ENCODE assay signal across 25 cellular contexts in the genomic region with DNA sequence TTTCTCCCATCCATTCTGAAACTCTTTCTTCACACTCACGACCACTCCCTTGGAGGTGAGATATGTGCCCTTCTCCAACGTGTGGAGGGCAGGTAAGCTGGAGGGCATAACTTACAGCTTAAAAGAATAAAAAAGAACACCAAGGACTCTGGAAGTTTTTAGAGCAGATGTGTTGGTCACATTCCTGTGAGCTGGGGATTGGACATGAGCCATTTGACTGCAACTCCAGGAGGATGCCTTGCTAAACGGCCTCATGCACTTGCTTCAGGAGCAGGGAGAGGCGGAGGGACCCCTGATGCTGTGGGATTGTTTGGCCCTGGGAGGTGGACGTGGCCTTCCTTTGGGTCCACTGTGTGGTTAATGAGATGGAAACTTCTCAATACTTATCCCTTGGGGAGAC.
A peak's percentile ranks its signal among the peaks of the same experiment; 100 is the strongest.
DNase-seq lines count a peak whose midpoint lies in the region; ATAC-seq and TF ChIP-seq lines count a peak whose summit lies in the region.
"Had no signal": no experiment of that assay in that cellular context is flagged by ENCODE, and none has a peak within 500 bp of the region (broad histone marks: within the 10 kb centered on the region; RNA-seq: fewer than 3 reads in every experiment).

No MANE protein-coding gene starts in this region.

- H2AFZ ChIP-seq in fibroblast of lung (ENCODE audit: low read length) = no peak overlapping the region

- H3K4me3 ChIP-seq in AG04450 (ENCODE audit: low read depth, low read length) = no peak overlapping the region
- no peak overlapping the region for H3K4me3 ChIP-seq in adipocyte (ENCODE audit: low read length)
- H3K4me3 ChIP-seq in fibroblast of lung (replicated peaks in 1 of 4; ENCODE audit: control extremely low read depth in 1 of 4, insufficient read depth in 1 of 4, low read depth in 3 of 4, low read length in 4 of 4) = no peak overlapping the region
- no peak overlapping the region for H3K4me3 ChIP-seq in neutrophil (ENCODE audit: low read depth in 1 of 2, low read length in 1 of 2)
- H3K4me3 ChIP-seq: right lobe of liver, transverse colon had no signal

- H3K27ac ChIP-seq in AG04450 (ENCODE audit: low read depth, low read length) (no peak overlapping the region), fibroblast of lung (ENCODE audit: insufficient read depth, low read length) (no peak overlapping the region), neutrophil (peak overlapping the region; percentile 66)
- H3K27ac ChIP-seq: brain microvascular endothelial cell, right lobe of liver, transverse colon had no signal

- no peaks in the 10 kb centered on the region for H3K27me3 ChIP-seq in AG04450 (ENCODE audit: control insufficient read depth, insufficient read depth, low read length)
- peaks cover 13% of the 10 kb centered on the region for H3K27me3 ChIP-seq in adipocyte (replicated peaks; ENCODE audit: control insufficient read depth, insufficient read depth, low read length)
- no peaks in the 10 kb centered on the region for H3K27me3 ChIP-seq in fibroblast of lung (ENCODE audit: control insufficient read depth, insufficient read depth, low read length)
- H3K27me3 ChIP-seq in neutrophil = no peaks in the 10 kb centered on the region
- H3K27me3 ChIP-seq: BE2C, brain microvascular endothelial cell, right lobe of liver, transverse colon had no signal

- H3K9me3 ChIP-seq in AG04450 (ENCODE audit: control insufficient read depth, insufficient read depth, low read length) = peaks cover 6% of the 10 kb centered on the region
- no peaks in the 10 kb centered on the region for H3K9me3 ChIP-seq in adipocyte (ENCODE audit: control insufficient read depth, low read length)
- no peaks in the 10 kb centered on the region for H3K9me3 ChIP-seq in fibroblast of lung (ENCODE audit: control insufficient read depth, insufficient read depth, low read depth, low read length)
- H3K9me3 ChIP-seq in neutrophil = no peaks in the 10 kb centered on the region
- H3K9me3 ChIP-seq: BE2C, right lobe of liver, SK-N-SH, transverse colon had no signal

- H3K79me2 ChIP-seq in fibroblast of lung (ENCODE audit: control insufficient read depth, insufficient read depth, low read length) = no peaks in the 10 kb centered on the region

- H3K9ac ChIP-seq in adipocyte (ENCODE audit: low read length) (no peak overlapping the region), fibroblast of lung (ENCODE audit: insufficient read depth, low read length) (no peak overlapping the region)
- H3K9ac ChIP-seq: SK-N-SH had no signal

- POLR2A ChIA-PET in AG04450 (lab: Yijun Ruan, JAX) = interaction anchor here (1.0 kb wide), 1 partner anchor 17 kb away, joined by 5 read pairs; no protein-coding TSS in a partner anchor

- peaks cover 6% of the 10 kb centered on the region for H3K4me1 ChIP-seq in adipocyte (ENCODE audit: control insufficient read depth, insufficient read depth, low read length)
- no peaks in the 10 kb centered on the region for H3K4me1 ChIP-seq in fibroblast of lung (ENCODE audit: control insufficient read depth, extremely low read depth, insufficient read depth, low read length)
- peaks cover 16 to 18% of the 10 kb centered on the region in 2 experiments for H3K4me1 ChIP-seq in neutrophil (ENCODE audit: control insufficient read depth in 1 of 2, insufficient read depth in 1 of 2, low read depth in 1 of 2, low read length in 1 of 2)
- H3K4me1 ChIP-seq: BE2C, transverse colon had no signal

- no peak overlapping the region for H3K4me2 ChIP-seq in fibroblast of lung (ENCODE audit: extremely low read depth, insufficient read depth, low read length)
- H3K4me2 ChIP-seq: SK-N-SH had no signal

- no peak for TF ChIP-seq CTCF in AG04450 (IDR thresholded peaks at IDR 0.05; ENCODE audit: low read depth, low read length)
- no peak for TF ChIP-seq CTCF in fibroblast of lung (conservative IDR thresholded peaks at IDR 0.05 in 1 of 2, IDR thresholded peaks at IDR 0.05 in 1 of 2; ENCODE audit: low read depth in 1 of 2, low read length in 2 of 2)
- TF ChIP-seq CTCF in neutrophil (IDR thresholded peaks at IDR 0.05) = no peak

- H4K20me1 ChIP-seq in fibroblast of lung (ENCODE audit: control insufficient read depth, extremely low read depth, insufficient read depth, low read length) = no peaks in the 10 kb centered on the region

- peak; percentile 39 for DNase-seq in AG04450 (ENCODE audit: low read depth, low spot score)
- peak; percentile 22 for DNase-seq in adipocyte (ENCODE audit: low read depth)
- peak; percentile 43 to 63 for DNase-seq in fibroblast of lung (ENCODE audit: low read depth in 2 of 2)
- no peak for DNase-seq in HuH-7 (ENCODE audit: low spot score)
- DNase-seq in AG08396 (ENCODE audit: low spot score) = no peak
- no peak for DNase-seq in activated CD4-positive, alpha-beta T cell treated with anti-CD3 and anti-CD28 coated beads, Interleukin-2, amount 50 U/mL, for 4 hours
- DNase-seq: activated B cell treated with CpG ODN at 0.5 μM for 24 hours; activated CD4-positive, alpha-beta T cell treated with anti-CD3 and anti-CD28 coated beads, Interleukin-2, amount 50 U/mL, for 1 hour; activated T-cell treated with anti-CD3 and anti-CD28 coated beads, Interleukin-2, amount 50 U/mL, for 4 hours; BE2C; brain microvascular endothelial cell; DMS153; naive thymus-derived CD4-positive, alpha-beta T cell; NCI-H1417 treated with DMSO at 0.1 percent for 48 hours; NCI-H2081 treated with DMSO at 0.1 percent for 48 hours; NCI-H226; NCI-H748 treated with DMSO at 0.1 percent for 48 hours; nucleus accumbens; SK-N-SH; stimulated activated CD4-positive, alpha-beta T cell treated with anti-CD3 and anti-CD28 coated beads, Interleukin-4, amount 100 ng/mL, for 24 hours; transverse colon had no signal

- CTCF ChIA-PET in AG04450 (lab: Charles Lee) = no interaction called here

- no peaks in the 10 kb centered on the region for H3K36me3 ChIP-seq in adipocyte (ENCODE audit: control insufficient read depth, insufficient read depth, low read length, severe bottlenecking)
- H3K36me3 ChIP-seq in fibroblast of lung (ENCODE audit: control insufficient read depth, insufficient read depth, low read length) = no peaks in the 10 kb centered on the region
- H3K36me3 ChIP-seq in neutrophil = peaks cover 4% of the 10 kb centered on the region
- H3K36me3 ChIP-seq: BE2C, brain microvascular endothelial cell, right lobe of liver, transverse colon had no signal

- no peak for ATAC-seq in HG03135 (IDR thresholded peaks at IDR 0.05; ENCODE audit: unreplicated experiment)
- ATAC-seq: activated T-cell treated with anti-CD3 and anti-CD28 coated beads, Interleukin-2, amount 50 U/mL, for 4 hours; Right ventricle myocardium inferior had no signal

Comparison
In these comparisons a context has a peak if more than half of its experiments do, and no peak if none do; other contexts are left out.
1. DNase-seq: peak in AG04450 (single experiment), adipocyte (single experiment) and fibroblast of lung (2 of 2); none in HuH-7 (single experiment), AG08396 (single experiment) and activated CD4-positive, alpha-beta T cell treated with anti-CD3 and anti-CD28 coated beads, Interleukin-2, amount 50 U/mL, for 4 hours (0 of 2).